Comparison of ENCODE assay signal across 16 cellular contexts in the genomic region with DNA sequence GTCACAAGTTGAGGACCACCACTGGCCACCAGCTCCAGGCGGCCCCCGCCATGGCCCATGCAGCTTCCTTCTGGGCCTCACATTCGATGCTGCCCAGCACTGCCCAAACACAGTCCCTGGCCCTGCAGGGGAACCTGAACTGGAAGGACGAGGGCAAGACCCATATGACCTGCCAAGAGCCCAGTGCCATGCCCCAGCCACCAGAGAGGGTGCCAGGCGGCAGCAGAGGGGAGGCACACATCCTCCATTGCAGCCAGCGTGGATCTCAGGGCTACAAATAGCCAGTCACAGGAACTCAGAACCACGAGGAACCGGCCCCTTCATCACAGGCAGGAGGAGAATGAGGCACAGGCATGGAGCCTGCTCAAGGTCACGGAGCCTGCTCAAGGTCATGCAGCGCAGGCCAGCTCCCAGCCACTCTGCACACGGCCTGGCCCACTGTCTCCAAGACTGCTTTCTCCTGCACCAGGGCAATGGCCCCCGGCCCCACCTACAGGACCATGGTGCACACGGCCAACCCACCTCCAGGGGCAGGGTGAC.
DNase-seq lines count a peak whose midpoint lies in the region; ATAC-seq lines count a peak whose summit lies in the region.
"Had no signal": no experiment of that assay in that cellular context is flagged by ENCODE, and none has a peak within 500 bp of the region (broad histone marks: within the 10 kb centered on the region; RNA-seq: fewer than 3 reads in every experiment).

No MANE protein-coding gene starts in this region.

- peaks cover 0 to 31% (median 0%) of the 10 kb centered on the region in 3 experiments for H3K27me3 ChIP-seq in neuronal stem cell (ENCODE audit: control insufficient read depth in 3 of 3, insufficient read depth in 3 of 3, low read depth in 1 of 3, low read length in 3 of 3)
- H3K27me3 ChIP-seq: heart right ventricle, upper lobe of right lung had no signal

- peak overlapping the region; percentile 41 for H3K18ac ChIP-seq in neuronal stem cell (ENCODE audit: low read length)

- H3K23ac ChIP-seq in neuronal stem cell (ENCODE audit: low read depth, low read length, poor library complexity): peak overlapping the region; percentile 26

- no peaks in the 10 kb centered on the region for H3K27me3 Mint-ChIP-seq in activated CD4-positive, alpha-beta T cell treated with anti-CD3 and anti-CD28 coated beads, Interleukin-2, amount 10 ng/mL, durations not matched to agents 24 days and 14 days
- no peaks in the 10 kb centered on the region for H3K27me3 Mint-ChIP-seq in T-cell
- no peaks in the 10 kb centered on the region for H3K27me3 Mint-ChIP-seq in central memory CD8-positive, alpha-beta T cell

- no peak overlapping the region for H3K4ac ChIP-seq in neuronal stem cell (ENCODE audit: low read length)

- no peak for ATAC-seq in T-cell (replicated peaks in 1 of 4)
- no peak for ATAC-seq in central memory CD8-positive, alpha-beta T cell (replicated peaks; ENCODE audit: extremely low read depth, poor library complexity, severe bottlenecking)
- ATAC-seq: heart right ventricle, Panc1, SK-N-SH treated with all-trans-retinoic acid at 6 μM for 48 hours, upper lobe of right lung had no signal

- no peak overlapping the region for H2BK120ac ChIP-seq in neuronal stem cell (ENCODE audit: low read depth, low read length)

- no peak overlapping the region for H3K14ac ChIP-seq in neuronal stem cell (ENCODE audit: low read length)

- no peak overlapping the region for H3K27ac ChIP-seq in neuronal stem cell (replicated peaks; ENCODE audit: low read length)
- H3K27ac ChIP-seq: upper lobe of right lung had no signal

- no peak overlapping the region for H2BK15ac ChIP-seq in neuronal stem cell (ENCODE audit: low read length)

- no peak overlapping the region for H2AFZ ChIP-seq in neuronal stem cell (ENCODE audit: low read length)

- peak overlapping the region; percentile 72 for H3K4me3 Mint-ChIP-seq in activated CD4-positive, alpha-beta T cell treated with anti-CD3 and anti-CD28 coated beads, Interleukin-2, amount 10 ng/mL, durations not matched to agents 24 days and 14 days
- peak overlapping the region in 2 of 3 donors; percentile 51 to 70 for H3K4me3 Mint-ChIP-seq in T-cell
- peak overlapping the region; percentile 69 for H3K4me3 Mint-ChIP-seq in central memory CD8-positive, alpha-beta T cell
- H3K4me3 Mint-ChIP-seq: CD14-positive monocyte had no signal

- no peak overlapping the region for H3K4me2 ChIP-seq in neuronal stem cell (ENCODE audit: insufficient read depth, low read length, poor library complexity, severe bottlenecking)

- H4K91ac ChIP-seq in neuronal stem cell (ENCODE audit: low read depth, low read length, poor library complexity): no peak overlapping the region

- peak overlapping the region; percentile 55 for H2BK5ac ChIP-seq in neuronal stem cell (ENCODE audit: low read length)

- peak overlapping the region; percentile 43 for H2AK5ac ChIP-seq in neuronal stem cell (ENCODE audit: low read depth, low read length)

- no peak overlapping the region for H3K4me3 ChIP-seq in neuronal stem cell (ENCODE audit: low read length in 2 of 2)
- H3K4me3 ChIP-seq: heart right ventricle, upper lobe of right lung had no signal

- no CpG with 5 or more reads among the region's 13 CpGs for WGBS in neuronal stem cell (ENCODE audit: extremely low coverage in 2 of 2, insufficient read length in 2 of 2, insufficient replicate concordance in 1 of 2), 2 donors

- peaks cover 51% of the 10 kb centered on the region for H3K36me3 Mint-ChIP-seq in activated CD4-positive, alpha-beta T cell treated with anti-CD3 and anti-CD28 coated beads, Interleukin-2, amount 10 ng/mL, durations not matched to agents 24 days and 14 days (ENCODE audit: low read depth)
- peaks cover 13% of the 10 kb centered on the region for H3K36me3 Mint-ChIP-seq in T-cell
- peaks cover 29% of the 10 kb centered on the region for H3K36me3 Mint-ChIP-seq in central memory CD8-positive, alpha-beta T cell (ENCODE audit: insufficient read depth)

- H2BK12ac ChIP-seq in neuronal stem cell (ENCODE audit: low read length): no peak overlapping the region

- no peak overlapping the region for H3K9ac ChIP-seq in neuronal stem cell (ENCODE audit: low read depth, low read length, poor library complexity)

- H3K27ac Mint-ChIP-seq in activated CD4-positive, alpha-beta T cell treated with anti-CD3 and anti-CD28 coated beads, Interleukin-2, amount 10 ng/mL, durations not matched to agents 24 days and 14 days: peak overlapping the region; percentile 86
- peak overlapping the region; percentile 89 to 94 for H3K27ac Mint-ChIP-seq in T-cell
- peak overlapping the region; percentile 82 for H3K27ac Mint-ChIP-seq in central memory CD8-positive, alpha-beta T cell (ENCODE audit: low read depth)

- CTCF ChIA-PET in T-cell (lab: Charles Lee): interaction anchor here (0.7 to 4.9 kb wide), 10 partner anchors 9 to 122 kb away, joined by 3 to 66 read pairs (median 4); no protein-coding TSS in a partner anchor

- peaks cover 20% of the 10 kb centered on the region for H3K79me1 ChIP-seq in neuronal stem cell (ENCODE audit: low read depth, low read length)

- DNase-seq in activated CD4-positive, alpha-beta T cell treated with anti-CD3 and anti-CD28 coated beads, Interleukin-2, amount 10 ng/mL, durations not matched to agents 24 days and 14 days: no peak
- no peak for DNase-seq in activated CD4-positive, alpha-beta T cell treated with anti-CD3 and anti-CD28 coated beads, Interleukin-2, amount 50 U/mL, for 4 hours
- DNase-seq in T-cell: no peak
- no peak for DNase-seq in central memory CD8-positive, alpha-beta T cell (ENCODE audit: low spot score in 2 of 2)
- DNase-seq in neuronal stem cell (ENCODE audit: low spot score): no peak
- no peak for DNase-seq in NCI-H2029 (lab: John Stamatoyannopoulos, UW)
- DNase-seq in putamen (ENCODE audit: low spot score): no peak
- DNase-seq in head of caudate nucleus: no peak
- DNase-seq: heart right ventricle, midbrain, NCI-H2081, NCI-H524, upper lobe of right lung had no signal

- POLR2A ChIA-PET in T-cell (lab: Charles Lee): interaction anchor here (0.6 to 1.0 kb wide), 3 partner anchors 23 to 261 kb away, joined by 3 to 4 read pairs (median 3); no protein-coding TSS in a partner anchor

- peaks cover 5% of the 10 kb centered on the region for H3K9me3 Mint-ChIP-seq in activated CD4-positive, alpha-beta T cell treated with anti-CD3 and anti-CD28 coated beads, Interleukin-2, amount 10 ng/mL, durations not matched to agents 24 days and 14 days
- no peaks in the 10 kb centered on the region for H3K9me3 Mint-ChIP-seq in T-cell
- H3K9me3 Mint-ChIP-seq in central memory CD8-positive, alpha-beta T cell: no peaks in the 10 kb centered on the region

- intact Hi-C loops in activated CD4-positive, alpha-beta T cell treated with anti-CD3 and anti-CD28 coated beads, Interleukin-2, amount 10 ng/mL, durations not matched to agents 24 days and 14 days (cut with micrococcal nuclease): no loop called here
- intact Hi-C loops in head of caudate nucleus (cut with DNase I): loop anchor here (5.0 kb wide), 1 partner anchor 64 kb away; no protein-coding TSS in a partner anchor

- H3K4me1 Mint-ChIP-seq in activated CD4-positive, alpha-beta T cell treated with anti-CD3 and anti-CD28 coated beads, Interleukin-2, amount 10 ng/mL, durations not matched to agents 24 days and 14 days: peaks cover 77% of the 10 kb centered on the region
- H3K4me1 Mint-ChIP-seq in T-cell: peaks cover 99% of the 10 kb centered on the region in 3 donors
- peaks cover 90% of the 10 kb centered on the region for H3K4me1 Mint-ChIP-seq in central memory CD8-positive, alpha-beta T cell

- H3K36me3 ChIP-seq in neuronal stem cell (replicated peaks in 1 of 2; ENCODE audit: control insufficient read depth in 2 of 2, insufficient read depth in 2 of 2, low read length in 2 of 2): no peaks in the 10 kb centered on the region
- H3K36me3 ChIP-seq: heart right ventricle, upper lobe of right lung had no signal

- H3K4me1 ChIP-seq in neuronal stem cell (ENCODE audit: control insufficient read depth in 2 of 2, insufficient read depth in 1 of 2, low read depth in 1 of 2, low read length in 2 of 2): peaks cover 0 to 4% of the 10 kb centered on the region in 2 donors

- no peak overlapping the region for H4K8ac ChIP-seq in neuronal stem cell (ENCODE audit: low read depth, low read length)

- peaks cover 5 to 7% of the 10 kb centered on the region in 2 donors for H3K9me3 ChIP-seq in neuronal stem cell (replicated peaks in 1 of 2; ENCODE audit: control insufficient read depth in 2 of 2, insufficient read depth in 1 of 2, low read depth in 1 of 2, low read length in 2 of 2)
- H3K9me3 ChIP-seq: heart right ventricle, upper lobe of right lung had no signal
